In the genomic region with DNA sequence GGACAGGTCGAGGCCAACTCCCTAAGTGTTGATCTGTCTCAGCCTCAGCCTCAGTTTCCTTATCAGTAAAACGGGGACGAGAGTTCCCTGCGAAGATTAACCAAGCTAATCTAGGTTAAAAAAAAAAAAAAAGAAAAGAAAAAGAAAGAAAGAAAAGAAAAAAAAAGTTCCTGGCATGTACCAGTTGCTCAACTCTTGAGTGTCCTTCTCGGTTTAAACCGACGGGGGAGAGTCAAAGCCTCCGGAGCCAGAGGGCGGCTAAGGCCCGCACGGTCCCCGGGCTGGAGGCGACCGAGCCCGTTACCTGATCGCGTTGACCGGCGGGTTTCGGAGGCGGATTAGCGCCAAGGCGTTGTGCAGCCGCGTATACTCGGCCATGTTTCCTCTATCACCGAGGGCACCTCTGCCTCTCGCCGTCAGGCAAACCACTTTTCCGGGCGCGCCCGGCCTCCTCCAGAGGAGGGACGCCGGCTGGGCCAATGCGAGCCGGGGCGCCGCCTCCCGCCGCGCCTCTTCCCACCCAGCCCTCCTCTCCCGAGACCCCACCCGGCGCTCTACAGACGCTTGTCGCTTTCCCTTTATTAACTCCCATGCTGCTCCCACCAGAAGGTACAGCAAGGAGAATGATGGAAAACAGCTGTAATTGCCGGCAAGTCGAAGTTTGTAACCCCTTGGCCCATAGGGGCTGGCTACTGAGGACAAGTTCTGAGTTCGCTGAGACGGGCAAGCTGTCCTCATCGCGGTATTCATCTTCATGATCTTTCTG, we compare ENCODE assay signal across 1 cellular context.
TF ChIP-seq lines count a peak whose summit lies in the region.

A gene (minus strand): TSS at position 405 of the 766 bp plus-strand sequence. CDS start 27 bp downstream, at position 378.

TF ChIP-seq in HepG2, 621 proteins besides CTCF, POLR2A, EP300 and RAD21 (continued from another document and continues in another):
- TF ChIP-seq ZBTB3 (CRISPR knock-in tag; IDR thresholded peaks at IDR 0.05; ENCODE audit: borderline replicate concordance, low read depth): no peak
- TF ChIP-seq, protein P1, sequence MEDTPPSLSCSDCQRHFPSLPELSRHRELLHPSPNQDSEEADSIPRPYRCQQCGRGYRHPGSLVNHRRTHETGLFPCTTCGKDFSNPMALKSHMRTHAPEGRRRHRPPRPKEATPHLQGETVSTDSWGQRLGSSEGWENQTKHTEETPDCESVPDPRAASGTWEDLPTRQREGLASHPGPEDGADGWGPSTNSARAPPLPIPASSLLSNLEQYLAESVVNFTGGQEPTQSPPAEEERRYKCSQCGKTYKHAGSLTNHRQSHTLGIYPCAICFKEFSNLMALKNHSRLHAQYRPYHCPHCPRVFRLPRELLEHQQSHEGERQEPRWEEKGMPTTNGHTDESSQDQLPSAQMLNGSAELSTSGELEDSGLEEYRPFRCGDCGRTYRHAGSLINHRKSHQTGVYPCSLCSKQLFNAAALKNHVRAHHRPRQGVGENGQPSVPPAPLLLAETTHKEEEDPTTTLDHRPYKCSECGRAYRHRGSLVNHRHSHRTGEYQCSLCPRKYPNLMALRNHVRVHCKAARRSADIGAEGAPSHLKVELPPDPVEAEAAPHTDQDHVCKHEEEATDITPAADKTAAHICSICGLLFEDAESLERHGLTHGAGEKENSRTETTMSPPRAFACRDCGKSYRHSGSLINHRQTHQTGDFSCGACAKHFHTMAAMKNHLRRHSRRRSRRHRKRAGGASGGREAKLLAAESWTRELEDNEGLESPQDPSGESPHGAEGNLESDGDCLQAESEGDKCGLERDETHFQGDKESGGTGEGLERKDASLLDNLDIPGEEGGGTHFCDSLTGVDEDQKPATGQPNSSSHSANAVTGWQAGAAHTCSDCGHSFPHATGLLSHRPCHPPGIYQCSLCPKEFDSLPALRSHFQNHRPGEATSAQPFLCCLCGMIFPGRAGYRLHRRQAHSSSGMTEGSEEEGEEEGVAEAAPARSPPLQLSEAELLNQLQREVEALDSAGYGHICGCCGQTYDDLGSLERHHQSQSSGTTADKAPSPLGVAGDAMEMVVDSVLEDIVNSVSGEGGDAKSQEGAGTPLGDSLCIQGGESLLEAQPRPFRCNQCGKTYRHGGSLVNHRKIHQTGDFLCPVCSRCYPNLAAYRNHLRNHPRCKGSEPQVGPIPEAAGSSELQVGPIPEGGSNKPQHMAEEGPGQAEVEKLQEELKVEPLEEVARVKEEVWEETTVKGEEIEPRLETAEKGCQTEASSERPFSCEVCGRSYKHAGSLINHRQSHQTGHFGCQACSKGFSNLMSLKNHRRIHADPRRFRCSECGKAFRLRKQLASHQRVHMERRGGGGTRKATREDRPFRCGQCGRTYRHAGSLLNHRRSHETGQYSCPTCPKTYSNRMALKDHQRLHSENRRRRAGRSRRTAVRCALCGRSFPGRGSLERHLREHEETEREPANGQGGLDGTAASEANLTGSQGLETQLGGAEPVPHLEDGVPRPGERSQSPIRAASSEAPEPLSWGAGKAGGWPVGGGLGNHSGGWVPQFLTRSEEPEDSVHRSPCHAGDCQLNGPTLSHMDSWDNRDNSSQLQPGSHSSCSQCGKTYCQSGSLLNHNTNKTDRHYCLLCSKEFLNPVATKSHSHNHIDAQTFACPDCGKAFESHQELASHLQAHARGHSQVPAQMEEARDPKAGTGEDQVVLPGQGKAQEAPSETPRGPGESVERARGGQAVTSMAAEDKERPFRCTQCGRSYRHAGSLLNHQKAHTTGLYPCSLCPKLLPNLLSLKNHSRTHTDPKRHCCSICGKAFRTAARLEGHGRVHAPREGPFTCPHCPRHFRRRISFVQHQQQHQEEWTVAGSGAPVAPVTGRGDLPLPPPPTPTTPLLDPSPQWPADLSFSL (CRISPR knock-in tag; IDR thresholded peaks at IDR 0.05): no peak
- TF ChIP-seq, protein P2, sequence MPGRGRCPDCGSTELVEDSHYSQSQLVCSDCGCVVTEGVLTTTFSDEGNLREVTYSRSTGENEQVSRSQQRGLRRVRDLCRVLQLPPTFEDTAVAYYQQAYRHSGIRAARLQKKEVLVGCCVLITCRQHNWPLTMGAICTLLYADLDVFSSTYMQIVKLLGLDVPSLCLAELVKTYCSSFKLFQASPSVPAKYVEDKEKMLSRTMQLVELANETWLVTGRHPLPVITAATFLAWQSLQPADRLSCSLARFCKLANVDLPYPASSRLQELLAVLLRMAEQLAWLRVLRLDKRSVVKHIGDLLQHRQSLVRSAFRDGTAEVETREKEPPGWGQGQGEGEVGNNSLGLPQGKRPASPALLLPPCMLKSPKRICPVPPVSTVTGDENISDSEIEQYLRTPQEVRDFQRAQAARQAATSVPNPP (CRISPR knock-in tag; IDR thresholded peaks at IDR 0.05): no peak
- TF ChIP-seq, protein P3, sequence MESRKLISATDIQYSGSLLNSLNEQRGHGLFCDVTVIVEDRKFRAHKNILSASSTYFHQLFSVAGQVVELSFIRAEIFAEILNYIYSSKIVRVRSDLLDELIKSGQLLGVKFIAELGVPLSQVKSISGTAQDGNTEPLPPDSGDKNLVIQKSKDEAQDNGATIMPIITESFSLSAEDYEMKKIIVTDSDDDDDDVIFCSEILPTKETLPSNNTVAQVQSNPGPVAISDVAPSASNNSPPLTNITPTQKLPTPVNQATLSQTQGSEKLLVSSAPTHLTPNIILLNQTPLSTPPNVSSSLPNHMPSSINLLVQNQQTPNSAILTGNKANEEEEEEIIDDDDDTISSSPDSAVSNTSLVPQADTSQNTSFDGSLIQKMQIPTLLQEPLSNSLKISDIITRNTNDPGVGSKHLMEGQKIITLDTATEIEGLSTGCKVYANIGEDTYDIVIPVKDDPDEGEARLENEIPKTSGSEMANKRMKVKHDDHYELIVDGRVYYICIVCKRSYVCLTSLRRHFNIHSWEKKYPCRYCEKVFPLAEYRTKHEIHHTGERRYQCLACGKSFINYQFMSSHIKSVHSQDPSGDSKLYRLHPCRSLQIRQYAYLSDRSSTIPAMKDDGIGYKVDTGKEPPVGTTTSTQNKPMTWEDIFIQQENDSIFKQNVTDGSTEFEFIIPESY (CRISPR knock-in tag; IDR thresholded peaks at IDR 0.05): no peak; the same call in 1 of the 2 replicates
- TF ChIP-seq, protein P4, sequence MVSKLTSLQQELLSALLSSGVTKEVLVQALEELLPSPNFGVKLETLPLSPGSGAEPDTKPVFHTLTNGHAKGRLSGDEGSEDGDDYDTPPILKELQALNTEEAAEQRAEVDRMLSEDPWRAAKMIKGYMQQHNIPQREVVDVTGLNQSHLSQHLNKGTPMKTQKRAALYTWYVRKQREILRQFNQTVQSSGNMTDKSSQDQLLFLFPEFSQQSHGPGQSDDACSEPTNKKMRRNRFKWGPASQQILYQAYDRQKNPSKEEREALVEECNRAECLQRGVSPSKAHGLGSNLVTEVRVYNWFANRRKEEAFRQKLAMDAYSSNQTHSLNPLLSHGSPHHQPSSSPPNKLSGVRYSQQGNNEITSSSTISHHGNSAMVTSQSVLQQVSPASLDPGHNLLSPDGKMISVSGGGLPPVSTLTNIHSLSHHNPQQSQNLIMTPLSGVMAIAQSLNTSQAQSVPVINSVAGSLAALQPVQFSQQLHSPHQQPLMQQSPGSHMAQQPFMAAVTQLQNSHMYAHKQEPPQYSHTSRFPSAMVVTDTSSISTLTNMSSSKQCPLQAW (CRISPR knock-in tag; IDR thresholded peaks at IDR 0.05): no peak
- peak; percentile 89 for TF ChIP-seq YY1 (IDR thresholded peaks at IDR 0.05; ENCODE audit: insufficient read depth, insufficient replicate concordance, low read depth, low read length)
- TF ChIP-seq ZBTB38 (CRISPR knock-in tag; IDR thresholded peaks at IDR 0.05): peak; percentile 50; the same call in 1 of the 2 replicates
- no peak for TF ChIP-seq SALL2 (CRISPR knock-in tag; IDR thresholded peaks at IDR 0.05)
- TF ChIP-seq, protein P5, sequence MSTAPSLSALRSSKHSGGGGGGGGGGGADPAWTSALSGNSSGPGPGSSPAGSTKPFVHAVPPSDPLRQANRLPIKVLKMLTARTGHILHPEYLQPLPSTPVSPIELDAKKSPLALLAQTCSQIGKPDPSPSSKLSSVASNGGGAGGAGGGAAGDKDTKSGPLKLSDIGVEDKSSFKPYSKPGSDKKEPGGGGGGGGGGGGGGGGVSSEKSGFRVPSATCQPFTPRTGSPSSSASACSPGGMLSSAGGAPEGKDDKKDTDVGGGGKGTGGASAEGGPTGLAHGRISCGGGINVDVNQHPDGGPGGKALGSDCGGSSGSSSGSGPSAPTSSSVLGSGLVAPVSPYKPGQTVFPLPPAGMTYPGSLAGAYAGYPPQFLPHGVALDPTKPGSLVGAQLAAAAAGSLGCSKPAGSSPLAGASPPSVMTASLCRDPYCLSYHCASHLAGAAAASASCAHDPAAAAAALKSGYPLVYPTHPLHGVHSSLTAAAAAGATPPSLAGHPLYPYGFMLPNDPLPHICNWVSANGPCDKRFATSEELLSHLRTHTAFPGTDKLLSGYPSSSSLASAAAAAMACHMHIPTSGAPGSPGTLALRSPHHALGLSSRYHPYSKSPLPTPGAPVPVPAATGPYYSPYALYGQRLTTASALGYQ (CRISPR knock-in tag; IDR thresholded peaks at IDR 0.05): no peak
- no peak for TF ChIP-seq ZNF543 (CRISPR knock-in tag; IDR thresholded peaks at IDR 0.05)
- no peak for TF ChIP-seq ZFP82 (CRISPR knock-in tag; IDR thresholded peaks at IDR 0.05; ENCODE audit: borderline replicate concordance)
- TF ChIP-seq PPARG (CRISPR knock-in tag; conservative IDR thresholded peaks at IDR 0.05): peak; percentile 45; the same call in 1 of the 2 replicates
- TF ChIP-seq KMT2A (CRISPR knock-in tag; IDR thresholded peaks at IDR 0.05): peak; percentile 82
- no peak for TF ChIP-seq PAF1 (CRISPR knock-in tag; IDR thresholded peaks at IDR 0.05)
- TF ChIP-seq, protein P6, sequence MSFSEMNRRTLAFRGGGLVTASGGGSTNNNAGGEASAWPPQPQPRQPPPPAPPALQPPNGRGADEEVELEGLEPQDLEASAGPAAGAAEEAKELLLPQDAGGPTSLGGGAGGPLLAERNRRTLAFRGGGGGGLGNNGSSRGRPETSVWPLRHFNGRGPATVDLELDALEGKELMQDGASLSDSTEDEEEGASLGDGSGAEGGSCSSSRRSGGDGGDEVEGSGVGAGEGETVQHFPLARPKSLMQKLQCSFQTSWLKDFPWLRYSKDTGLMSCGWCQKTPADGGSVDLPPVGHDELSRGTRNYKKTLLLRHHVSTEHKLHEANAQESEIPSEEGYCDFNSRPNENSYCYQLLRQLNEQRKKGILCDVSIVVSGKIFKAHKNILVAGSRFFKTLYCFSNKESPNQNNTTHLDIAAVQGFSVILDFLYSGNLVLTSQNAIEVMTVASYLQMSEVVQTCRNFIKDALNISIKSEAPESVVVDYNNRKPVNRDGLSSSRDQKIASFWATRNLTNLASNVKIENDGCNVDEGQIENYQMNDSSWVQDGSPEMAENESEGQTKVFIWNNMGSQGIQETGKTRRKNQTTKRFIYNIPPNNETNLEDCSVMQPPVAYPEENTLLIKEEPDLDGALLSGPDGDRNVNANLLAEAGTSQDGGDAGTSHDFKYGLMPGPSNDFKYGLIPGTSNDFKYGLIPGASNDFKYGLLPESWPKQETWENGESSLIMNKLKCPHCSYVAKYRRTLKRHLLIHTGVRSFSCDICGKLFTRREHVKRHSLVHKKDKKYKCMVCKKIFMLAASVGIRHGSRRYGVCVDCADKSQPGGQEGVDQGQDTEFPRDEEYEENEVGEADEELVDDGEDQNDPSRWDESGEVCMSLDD (CRISPR knock-in tag; IDR thresholded peaks at IDR 0.05; ENCODE audit: borderline replicate concordance): no peak; the same call in 1 of the 2 replicates
- TF ChIP-seq, protein P7, sequence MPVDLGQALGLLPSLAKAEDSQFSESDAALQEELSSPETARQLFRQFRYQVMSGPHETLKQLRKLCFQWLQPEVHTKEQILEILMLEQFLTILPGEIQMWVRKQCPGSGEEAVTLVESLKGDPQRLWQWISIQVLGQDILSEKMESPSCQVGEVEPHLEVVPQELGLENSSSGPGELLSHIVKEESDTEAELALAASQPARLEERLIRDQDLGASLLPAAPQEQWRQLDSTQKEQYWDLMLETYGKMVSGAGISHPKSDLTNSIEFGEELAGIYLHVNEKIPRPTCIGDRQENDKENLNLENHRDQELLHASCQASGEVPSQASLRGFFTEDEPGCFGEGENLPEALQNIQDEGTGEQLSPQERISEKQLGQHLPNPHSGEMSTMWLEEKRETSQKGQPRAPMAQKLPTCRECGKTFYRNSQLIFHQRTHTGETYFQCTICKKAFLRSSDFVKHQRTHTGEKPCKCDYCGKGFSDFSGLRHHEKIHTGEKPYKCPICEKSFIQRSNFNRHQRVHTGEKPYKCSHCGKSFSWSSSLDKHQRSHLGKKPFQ (CRISPR knock-in tag; IDR thresholded peaks at IDR 0.05; ENCODE audit: insufficient replicate concordance): peak; percentile 63
- 0 out of 2 replicates have a peak, but pooled peaks have one; percentile 55 for TF ChIP-seq ZNF329 (CRISPR knock-in tag; IDR thresholded peaks at IDR 0.05; ENCODE audit: low read depth)
- TF ChIP-seq MZF1 (CRISPR knock-in tag; IDR thresholded peaks at IDR 0.05; ENCODE audit: borderline replicate concordance): no peak
- peak; percentile 64; the same call in 1 of the 2 replicates for TF ChIP-seq RXRB (CRISPR knock-in tag; IDR thresholded peaks at IDR 0.05; ENCODE audit: borderline replicate concordance)
- TF ChIP-seq REXO4 (CRISPR knock-in tag; IDR thresholded peaks at IDR 0.05; ENCODE audit: borderline replicate concordance): no peak
- no peak for TF ChIP-seq NAIF1 (CRISPR knock-in tag; IDR thresholded peaks at IDR 0.05; ENCODE audit: borderline replicate concordance)
- TF ChIP-seq ZNF484 (CRISPR knock-in tag; IDR thresholded peaks at IDR 0.05; ENCODE audit: borderline replicate concordance, low read depth): no peak
- TF ChIP-seq, protein P8, sequence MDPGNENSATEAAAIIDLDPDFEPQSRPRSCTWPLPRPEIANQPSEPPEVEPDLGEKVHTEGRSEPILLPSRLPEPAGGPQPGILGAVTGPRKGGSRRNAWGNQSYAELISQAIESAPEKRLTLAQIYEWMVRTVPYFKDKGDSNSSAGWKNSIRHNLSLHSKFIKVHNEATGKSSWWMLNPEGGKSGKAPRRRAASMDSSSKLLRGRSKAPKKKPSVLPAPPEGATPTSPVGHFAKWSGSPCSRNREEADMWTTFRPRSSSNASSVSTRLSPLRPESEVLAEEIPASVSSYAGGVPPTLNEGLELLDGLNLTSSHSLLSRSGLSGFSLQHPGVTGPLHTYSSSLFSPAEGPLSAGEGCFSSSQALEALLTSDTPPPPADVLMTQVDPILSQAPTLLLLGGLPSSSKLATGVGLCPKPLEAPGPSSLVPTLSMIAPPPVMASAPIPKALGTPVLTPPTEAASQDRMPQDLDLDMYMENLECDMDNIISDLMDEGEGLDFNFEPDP (CRISPR knock-in tag; conservative IDR thresholded peaks at IDR 0.05): no peak
- TF ChIP-seq, protein P9, sequence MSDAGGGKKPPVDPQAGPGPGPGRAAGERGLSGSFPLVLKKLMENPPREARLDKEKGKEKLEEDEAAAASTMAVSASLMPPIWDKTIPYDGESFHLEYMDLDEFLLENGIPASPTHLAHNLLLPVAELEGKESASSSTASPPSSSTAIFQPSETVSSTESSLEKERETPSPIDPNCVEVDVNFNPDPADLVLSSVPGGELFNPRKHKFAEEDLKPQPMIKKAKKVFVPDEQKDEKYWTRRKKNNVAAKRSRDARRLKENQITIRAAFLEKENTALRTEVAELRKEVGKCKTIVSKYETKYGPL (CRISPR knock-in tag; IDR thresholded peaks at IDR 0.05): no peak
- no peak for TF ChIP-seq ZNF451 (CRISPR knock-in tag; IDR thresholded peaks at IDR 0.05)
- TF ChIP-seq, protein P10, sequence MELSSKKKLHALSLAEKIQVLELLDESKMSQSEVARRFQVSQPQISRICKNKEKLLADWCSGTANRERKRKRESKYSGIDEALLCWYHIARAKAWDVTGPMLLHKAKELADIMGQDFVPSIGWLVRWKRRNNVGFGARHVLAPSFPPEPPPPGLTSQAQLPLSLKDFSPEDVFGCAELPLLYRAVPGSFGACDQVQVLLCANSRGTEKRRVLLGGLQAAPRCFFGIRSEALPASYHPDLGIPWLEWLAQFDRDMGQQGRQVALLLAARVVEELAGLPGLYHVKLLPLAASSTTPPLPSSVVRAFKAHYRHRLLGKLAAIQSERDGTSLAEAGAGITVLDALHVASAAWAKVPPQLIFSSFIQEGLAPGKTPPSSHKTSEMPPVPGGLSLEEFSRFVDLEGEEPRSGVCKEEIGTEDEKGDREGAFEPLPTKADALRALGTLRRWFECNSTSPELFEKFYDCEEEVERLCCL (CRISPR knock-in tag; IDR thresholded peaks at IDR 0.05; ENCODE audit: borderline replicate concordance): no peak
- TF ChIP-seq ZNF549 (CRISPR knock-in tag; IDR thresholded peaks at IDR 0.05): no peak
- TF ChIP-seq MED1 (CRISPR knock-in tag; IDR thresholded peaks at IDR 0.05): peak; percentile 33; the same call in 1 of the 2 replicates
- no peak for TF ChIP-seq NFRKB (IDR thresholded peaks at IDR 0.05)
